ENCODE assay signal across 18 cellular contexts in genomic region chr1:64077281-64077940, GRCh38.
DNase-seq lines count a peak whose midpoint lies in the region; ATAC-seq lines count a peak whose summit lies in the region.
"Had no signal": no experiment of that assay in that cellular context is flagged by ENCODE, and none has a peak within 500 bp of the region (broad histone marks: within the 10 kb centered on the region; RNA-seq: fewer than 3 reads in every experiment).

No MANE protein-coding gene starts in this region.

- no peaks in the 10 kb centered on the region for H3K27me3 ChIP-seq in mesenchymal stem cell (ENCODE audit: control insufficient read depth in 1 of 2, insufficient read depth in 1 of 2, low read length in 2 of 2)
- no peaks in the 10 kb centered on the region for H3K27me3 ChIP-seq in neuronal stem cell (ENCODE audit: control insufficient read depth in 3 of 3, insufficient read depth in 3 of 3, low read depth in 1 of 3, low read length in 3 of 3)
- H3K27me3 ChIP-seq: upper lobe of right lung had no signal

- H3K4me1 ChIP-seq in mesenchymal stem cell (ENCODE audit: control insufficient read depth, insufficient read depth, low read depth, low read length) (peaks cover 5% of the 10 kb centered on the region), neuronal stem cell (ENCODE audit: control insufficient read depth in 2 of 2, insufficient read depth in 1 of 2, low read depth in 1 of 2, low read length in 2 of 2) (peaks cover 0 to 12% of the 10 kb centered on the region in 2 donors)
- H3K4me1 ChIP-seq: upper lobe of right lung had no signal

- H3K27ac ChIP-seq in mesenchymal stem cell (ENCODE audit: low read length, poor library complexity, severe bottlenecking) (no peak overlapping the region), temporal lobe (ENCODE audit: low read depth, low read length) (peak overlapping the region; percentile 88), neuronal stem cell (replicated peaks; ENCODE audit: low read length) (no peak overlapping the region)
- H3K27ac ChIP-seq: upper lobe of right lung had no signal

- H3K4me3 ChIP-seq in mesenchymal stem cell (ENCODE audit: insufficient read depth in 1 of 2, low read depth in 1 of 2, low read length in 2 of 2) (no peak overlapping the region), neuronal stem cell (ENCODE audit: low read length in 2 of 2) (no peak overlapping the region)
- H3K4me3 ChIP-seq: K562, upper lobe of right lung had no signal

- H3K9ac ChIP-seq in mesenchymal stem cell (ENCODE audit: low read length) = no peak overlapping the region
- H3K9ac ChIP-seq in neuronal stem cell (ENCODE audit: low read depth, low read length, poor library complexity) = no peak overlapping the region

- H4K8ac ChIP-seq in mesenchymal stem cell (ENCODE audit: low read length) (no peak overlapping the region), neuronal stem cell (ENCODE audit: low read depth, low read length) (no peak overlapping the region)

- peak; percentile 70 for ATAC-seq in esophagus mucosa
- no peak for ATAC-seq in GM18858 (IDR thresholded peaks at IDR 0.05; ENCODE audit: unreplicated experiment)
- ATAC-seq: activated CD8-positive, alpha-beta T cell treated with anti-CD3 and anti-CD28 coated beads, Interleukin-2, amount 10 ng/mL, durations not matched to agents 7 days and 5 days; K562; naive thymus-derived CD8-positive, alpha-beta T cell; stimulated activated naive CD8-positive, alpha-beta T cell treated with anti-CD3 and anti-CD28 coated beads, Interleukin-15, amount 100 ng/mL, for 72 hours; upper lobe of right lung had no signal

- H3K4me2 ChIP-seq in mesenchymal stem cell (ENCODE audit: low read length, poor library complexity, severe bottlenecking) (no peak overlapping the region), neuronal stem cell (ENCODE audit: insufficient read depth, low read length, poor library complexity, severe bottlenecking) (no peak overlapping the region)

- H2BK120ac ChIP-seq in mesenchymal stem cell (ENCODE audit: low read depth, low read length) = no peak overlapping the region
- H2BK120ac ChIP-seq in neuronal stem cell (ENCODE audit: low read depth, low read length) = no peak overlapping the region

- H3K79me1 ChIP-seq in mesenchymal stem cell (replicated peaks; ENCODE audit: low read length, poor library complexity, severe bottlenecking) = no peaks in the 10 kb centered on the region
- H3K79me1 ChIP-seq in neuronal stem cell (ENCODE audit: low read depth, low read length) = no peaks in the 10 kb centered on the region

- DNase-seq in amygdala (lab: John Stamatoyannopoulos, UW) = peak in 36 of 56 donors; percentile 4 to 77 (median 34)
- no peak for DNase-seq in mesenchymal stem cell
- DNase-seq in stimulated activated CD8-positive, alpha-beta memory T cell treated with anti-CD3 and anti-CD28 coated beads, Interleukin-4, amount 100 ng/mL, for 48 hours = no peak
- DNase-seq in neuronal stem cell (ENCODE audit: low spot score) = no peak
- DNase-seq: activated CD4-positive, CD25-positive, alpha-beta regulatory T cell; activated CD8-positive, alpha-beta T cell treated with anti-CD3 and anti-CD28 coated beads, Interleukin-2, amount 10 ng/mL, durations not matched to agents 7 days and 5 days; activated T-cell treated with anti-CD3 and anti-CD28 coated beads, Interleukin-2, amount 50 U/mL, for 48 hours; DND-41; naive thymus-derived CD8-positive, alpha-beta T cell; NCI-H1930; NCI-H2227 treated with DMSO at 0.1 percent for 48 hours; stimulated activated naive CD8-positive, alpha-beta T cell treated with anti-CD3 and anti-CD28 coated beads, Interleukin-15, amount 100 ng/mL, for 72 hours; T-helper 9 cell; upper lobe of right lung had no signal

- H3K9me3 ChIP-seq in mesenchymal stem cell (ENCODE audit: control insufficient read depth, low read length) (no peaks in the 10 kb centered on the region), neuronal stem cell (replicated peaks in 1 of 2; ENCODE audit: control insufficient read depth in 2 of 2, insufficient read depth in 1 of 2, low read depth in 1 of 2, low read length in 2 of 2) (no peaks in the 10 kb centered on the region)
- H3K9me3 ChIP-seq: upper lobe of right lung had no signal

- H2AK5ac ChIP-seq in mesenchymal stem cell (ENCODE audit: low read length, severe bottlenecking) = no peak overlapping the region
- no peak overlapping the region for H2AK5ac ChIP-seq in neuronal stem cell (ENCODE audit: low read depth, low read length)

- H2BK12ac ChIP-seq in mesenchymal stem cell (ENCODE audit: low read length in 2 of 2) = peak overlapping the region in 1 of 2 experiments; percentile 14
- no peak overlapping the region for H2BK12ac ChIP-seq in neuronal stem cell (ENCODE audit: low read length)

- H4K91ac ChIP-seq in mesenchymal stem cell (ENCODE audit: low read length) (peak overlapping the region; percentile 14), neuronal stem cell (ENCODE audit: low read depth, low read length, poor library complexity) (no peak overlapping the region)

- H3K36me3 ChIP-seq in mesenchymal stem cell (ENCODE audit: control insufficient read depth in 1 of 2, insufficient read depth in 2 of 2, low read depth in 1 of 2, low read length in 2 of 2) = no peaks in the 10 kb centered on the region
- no peaks in the 10 kb centered on the region for H3K36me3 ChIP-seq in neuronal stem cell (replicated peaks in 1 of 2; ENCODE audit: control insufficient read depth in 2 of 2, insufficient read depth in 2 of 2, low read length in 2 of 2)
- H3K36me3 ChIP-seq: upper lobe of right lung had no signal

- WGBS in mesenchymal stem cell = 83% methylated on average over 6 of the region's 8 CpGs
- no CpG with 5 or more reads among the region's 8 CpGs for WGBS in neuronal stem cell (ENCODE audit: extremely low coverage in 2 of 2, insufficient read length in 2 of 2, insufficient replicate concordance in 1 of 2), 2 donors

- H3K18ac ChIP-seq in mesenchymal stem cell (ENCODE audit: low read depth in 1 of 2, low read length in 2 of 2) (no peak overlapping the region), neuronal stem cell (ENCODE audit: low read length) (no peak overlapping the region)

- H3K14ac ChIP-seq in mesenchymal stem cell (ENCODE audit: low read length in 2 of 2) (no peak overlapping the region), neuronal stem cell (ENCODE audit: low read length) (no peak overlapping the region)

- H3K23ac ChIP-seq in mesenchymal stem cell (ENCODE audit: low read length in 2 of 2) = no peak overlapping the region
- no peak overlapping the region for H3K23ac ChIP-seq in neuronal stem cell (ENCODE audit: low read depth, low read length, poor library complexity)

- H2BK5ac ChIP-seq in mesenchymal stem cell (ENCODE audit: low read depth, low read length, poor library complexity, severe bottlenecking) = no peak overlapping the region
- H2BK5ac ChIP-seq in neuronal stem cell (ENCODE audit: low read length) = no peak overlapping the region

- H2AFZ ChIP-seq in mesenchymal stem cell (ENCODE audit: low read depth, low read length) = no peak overlapping the region
- H2AFZ ChIP-seq in neuronal stem cell (ENCODE audit: low read length) = no peak overlapping the region

- H3K4ac ChIP-seq in mesenchymal stem cell (ENCODE audit: low read depth in 1 of 2, low read length in 2 of 2) (peak overlapping the region in 1 of 2 experiments; percentile 46), neuronal stem cell (ENCODE audit: low read length) (no peak overlapping the region)

- H2BK15ac ChIP-seq in mesenchymal stem cell (ENCODE audit: low read depth, poor library complexity, severe bottlenecking) (no peak overlapping the region), neuronal stem cell (ENCODE audit: low read length) (no peak overlapping the region)

Comparison
In these comparisons a context has a peak if more than half of its experiments do, and no peak if none do; other contexts are left out.
1. DNase-seq: peak in amygdala (36 of 56); none in mesenchymal stem cell (single experiment), stimulated activated CD8-positive, alpha-beta memory T cell treated with anti-CD3 and anti-CD28 coated beads, Interleukin-4, amount 100 ng/mL, for 48 hours (single experiment) and neuronal stem cell (single experiment).